ENCODE assay signal across 14 cellular contexts in genomic region chr16:85300451-85300968, GRCh38.
DNase-seq lines count a peak whose midpoint lies in the region; ATAC-seq and TF ChIP-seq lines count a peak whose summit lies in the region.
"Had no signal": no experiment of that assay in that cellular context is flagged by ENCODE, and none has a peak within 500 bp of the region (broad histone marks: within the 10 kb centered on the region; RNA-seq: fewer than 3 reads in every experiment).

No MANE protein-coding gene starts in this region.

- H3K4me3 ChIP-seq in NT2/D1 (ENCODE audit: insufficient read length, low read depth) (no peak overlapping the region), body of pancreas (no peak overlapping the region)

- H3K4me1 Mint-ChIP-seq in nephron = peaks cover 50% of the 10 kb centered on the region

- peaks cover under 1% of the 10 kb centered on the region for H3K36me3 Mint-ChIP-seq in nephron (ENCODE audit: low read depth)
- H3K36me3 Mint-ChIP-seq: CD8-positive, alpha-beta memory T cell had no signal

- peaks cover 9% of the 10 kb centered on the region for H3K27me3 Mint-ChIP-seq in nephron (ENCODE audit: low read depth)

- peak overlapping the region; percentile 36 for H3K9ac ChIP-seq in NT2/D1 (ENCODE audit: insufficient read length, low read depth)

- H3K27ac Mint-ChIP-seq in nephron = peak overlapping the region; percentile 69 to 77 (median 72)
- H3K27ac Mint-ChIP-seq: CD8-positive, alpha-beta memory T cell had no signal

- DNase-seq in G401 (ENCODE audit: low spot score) (peak; percentile 71), NT2/D1 (ENCODE audit: low read depth, low spot score) (no peak), body of pancreas (no peak), T1000 (lab: John Stamatoyannopoulos, UW) (no peak)
- DNase-seq: CD8-positive, alpha-beta memory T cell; DMS 273 treated with DMSO at 0.1 percent for 48 hours; Karpas-422; NCI-H1930; NCI-H510A treated with DMSO at 0.1 percent for 48 hours; OCI-M1 had no signal

- H3K27ac ChIP-seq in body of pancreas = peak overlapping the region; percentile 51 to 79 (median 70)

- WGBS in body of pancreas, 2 donors = 82 to 90% methylated on average over 18 to 19 of the region's 19 CpGs

- no peak for ATAC-seq in body of pancreas
- no peak for ATAC-seq in HG03378 (IDR thresholded peaks at IDR 0.05; ENCODE audit: unreplicated experiment)
- no peak for ATAC-seq in HG03095 (IDR thresholded peaks at IDR 0.05; ENCODE audit: unreplicated experiment)
- ATAC-seq: SK-N-SH treated with all-trans-retinoic acid at 6 μM for 48 hours had no signal

- TF ChIP-seq CTCF in body of pancreas (IDR thresholded peaks at IDR 0.05) (no peak), nephron (IDR thresholded peaks at IDR 0.05; ENCODE audit: unreplicated experiment in 3 of 3) (no peak)

- no peaks in the 10 kb centered on the region for H3K9me3 ChIP-seq in NT2/D1 (ENCODE audit: insufficient read depth, low read length)
- no peaks in the 10 kb centered on the region for H3K9me3 ChIP-seq in body of pancreas

- H3K27me3 ChIP-seq in NT2/D1 (ENCODE audit: insufficient read depth, insufficient read length) (peaks cover 9% of the 10 kb centered on the region), body of pancreas (no peaks in the 10 kb centered on the region)

- H3K4me1 ChIP-seq in NT2/D1 (ENCODE audit: insufficient read depth, insufficient read length) (peaks cover 24% of the 10 kb centered on the region), body of pancreas (peaks cover 35% of the 10 kb centered on the region)

- no peaks in the 10 kb centered on the region for H3K9me3 Mint-ChIP-seq in nephron

- in situ Hi-C loops in G401 (cut with HindIII; ENCODE audit: low sequenced_read_pairs) = no loop called here

- no peak for TF ChIP-seq POLR2A in body of pancreas (IDR thresholded peaks at IDR 0.05)

- peak overlapping the region in 1 of 3 experiments; percentile 1 for H3K4me3 Mint-ChIP-seq in nephron
- H3K4me3 Mint-ChIP-seq: CD8-positive, alpha-beta memory T cell had no signal

- H3K36me3 ChIP-seq in NT2/D1 (ENCODE audit: insufficient read depth, insufficient read length, low read length) (peaks cover 5% of the 10 kb centered on the region), body of pancreas (replicated peaks in 1 of 2; ENCODE audit: insufficient read depth in 1 of 2, low read depth in 2 of 2) (no peaks in the 10 kb centered on the region)

- intact Hi-C loops in body of pancreas (cut with DNase I) = no loop called here
